ENCODE assay signal across 1 cellular context in genomic region chr6:37491830-37492208, GRCh38.
TF ChIP-seq lines count a peak whose summit lies in the region.

No MANE protein-coding gene starts in this region.

TF ChIP-seq in HepG2, 621 proteins besides CTCF, POLR2A, EP300 and RAD21:
- TF ChIP-seq SMC3 (IDR thresholded peaks at IDR 0.05; ENCODE audit: low read length): no peak
- TF ChIP-seq ARID5B (CRISPR knock-in tag; IDR thresholded peaks at IDR 0.05): no peak
- TF ChIP-seq ZNF574 (CRISPR knock-in tag; IDR thresholded peaks at IDR 0.05): no peak
- no peak for TF ChIP-seq IRF1 (CRISPR knock-in tag; IDR thresholded peaks at IDR 0.05; ENCODE audit: low read depth)
- no peak for TF ChIP-seq ZIK1 (CRISPR knock-in tag; IDR thresholded peaks at IDR 0.05; ENCODE audit: borderline replicate concordance, low read depth)
- no peak for TF ChIP-seq ZNF382 (CRISPR knock-in tag; IDR thresholded peaks at IDR 0.05; ENCODE audit: borderline replicate concordance)
- no peak for TF ChIP-seq ZNF616 (CRISPR knock-in tag; IDR thresholded peaks at IDR 0.05; ENCODE audit: low read depth)
- no peak for TF ChIP-seq RFXANK (CRISPR knock-in tag; IDR thresholded peaks at IDR 0.05)
- no peak for TF ChIP-seq ZNF18 (CRISPR knock-in tag; IDR thresholded peaks at IDR 0.05; ENCODE audit: insufficient replicate concordance)
- TF ChIP-seq ZNF275 (CRISPR knock-in tag; IDR thresholded peaks at IDR 0.05; ENCODE audit: borderline replicate concordance): no peak
- TF ChIP-seq TBX3 (IDR thresholded peaks at IDR 0.05; ENCODE audit: borderline replicate concordance): no peak
- no peak for TF ChIP-seq ZNF660 (CRISPR knock-in tag; IDR thresholded peaks at IDR 0.05; ENCODE audit: borderline replicate concordance, low read depth)
- no peak for TF ChIP-seq PHF21A (CRISPR knock-in tag; IDR thresholded peaks at IDR 0.05)
- TF ChIP-seq CREM (IDR thresholded peaks at IDR 0.05): no peak
- no peak for TF ChIP-seq CREM (CRISPR knock-in tag; IDR thresholded peaks at IDR 0.05)
- TF ChIP-seq CHCHD3 (CRISPR knock-in tag; IDR thresholded peaks at IDR 0.05): no peak
- no peak for TF ChIP-seq NR1H2 (CRISPR knock-in tag; IDR thresholded peaks at IDR 0.05; ENCODE audit: borderline replicate concordance, low read depth)
- no peak for TF ChIP-seq NCOR1 (IDR thresholded peaks at IDR 0.05; ENCODE audit: borderline replicate concordance, low read length)
